ENCODE assay signal across 11 cellular contexts in genomic region chr15:63089260-63090043, GRCh38. TPM values are rescaled to one million over a fixed set of nuclear protein-coding genes. Genes with fewer than 3 reads are reported as not detected.
DNase-seq lines count a peak whose midpoint lies in the region; ATAC-seq lines count a peak whose summit lies in the region.
"Had no signal": no experiment of that assay in that cellular context is flagged by ENCODE, and none has a peak within 500 bp of the region (broad histone marks: within the 10 kb centered on the region; RNA-seq: fewer than 3 reads in every experiment).

No MANE protein-coding gene starts in this region.

- peaks cover 17% of the 10 kb centered on the region for H3K4me1 ChIP-seq in adipocyte (ENCODE audit: control insufficient read depth, insufficient read depth, low read length)

- no peaks in the 10 kb centered on the region for H3K36me3 ChIP-seq in adipocyte (ENCODE audit: control insufficient read depth, insufficient read depth, low read length, severe bottlenecking)

- no peak overlapping the region for H3K9ac ChIP-seq in adipocyte (ENCODE audit: low read length)

- intact Hi-C loops in left colon (cut with DNase I, micrococcal nuclease) = loop anchor here in 1 of 2 donors (5.0 kb wide), 3 partner anchors 42 to 307 kb away; no protein-coding TSS in a partner anchor

- ATAC-seq in left colon (peak; percentile 61), HG03159 (IDR thresholded peaks at IDR 0.05; ENCODE audit: unreplicated experiment) (no peak), esophagus mucosa (no peak), HG02610 (IDR thresholded peaks at IDR 0.05; ENCODE audit: unreplicated experiment) (no peak), HG02840 (IDR thresholded peaks at IDR 0.05; ENCODE audit: low FRiP score, unreplicated experiment) (no peak)

- DNase-seq in AG08395 (ENCODE audit: low spot score) (peak; percentile 91), HT1080 (ENCODE audit: low read depth) (peak; percentile 98), adipocyte (ENCODE audit: low read depth) (peak; percentile 72), left colon (peak; percentile 36 to 57)
- DNase-seq: activated B cell treated with CpG ODN at 0.5 μM for 24 hours; effector memory CD4-positive, alpha-beta T cell; stimulated activated CD4-positive, alpha-beta T cell treated with anti-CD3 and anti-CD28 coated beads, Interleukin-1b, Interleukin-23, amount 100 ng/mL, for 48 hours had no signal

- no peak overlapping the region for H3K4me3 ChIP-seq in adipocyte (ENCODE audit: low read length)

- H3K27me3 ChIP-seq in adipocyte (replicated peaks; ENCODE audit: control insufficient read depth, insufficient read depth, low read length) = no peaks in the 10 kb centered on the region

- H3K9me3 ChIP-seq in adipocyte (ENCODE audit: control insufficient read depth, low read length) = no peaks in the 10 kb centered on the region

RNA-seq across cellular contexts. Expression of gene LACTB, which starts 32.2 kb away (rescaled TPM):
- total RNA-seq in HT1080 (2014; rRNA removed; shearing (Covaris generic)) = 17.8 and 18.6 TPM in 2 replicates
- polyA plus RNA-seq in HT1080 (2015; cell fraction: cytosol; rRNA removed) = 50.2 and 60.0 TPM in 2 replicates
- 52.2 and 55.0 TPM in 2 replicates for polyA plus RNA-seq in HT1080 (2015; cell fraction: nucleus; rRNA removed)
- total RNA-seq in left colon (10 to 100 TPM; 28.1 to 30.6 TPM), esophagus mucosa (8.8 TPM)

RNA-seq across cellular contexts. Expression of gene TPM1, which starts 46.9 kb away (rescaled TPM):
- total RNA-seq in HT1080 (2014; rRNA removed; shearing (Covaris generic)) = 242 and 284 TPM in 2 replicates
- polyA plus RNA-seq in HT1080 (2015; cell fraction: cytosol; rRNA removed) = 389 and 430 TPM in 2 replicates
- polyA plus RNA-seq in HT1080 (2015; cell fraction: nucleus; rRNA removed) = 555 and 626 TPM in 2 replicates
- total RNA-seq in left colon (100 to 1,000 TPM; 576 to 607 TPM), esophagus mucosa (28.3 TPM)

Comparison
In these comparisons a context has a peak if more than half of its experiments do, and no peak if none do; other contexts are left out.
1. DNase-seq: peak in every context shown above with its lines; median percentile 98 in HT1080; 91 in AG08395; 72 in adipocyte; 46 in left colon.